In genomic region chr6:73461537-73462350, GRCh38 we compare ENCODE assay signal across 8 cellular contexts. TPM values are rescaled to one million over a fixed set of nuclear protein-coding genes. Genes with fewer than 3 reads are reported as not detected.
DNase-seq lines count a peak whose midpoint lies in the region; ATAC-seq and TF ChIP-seq lines count a peak whose summit lies in the region.

A gene with protein sequence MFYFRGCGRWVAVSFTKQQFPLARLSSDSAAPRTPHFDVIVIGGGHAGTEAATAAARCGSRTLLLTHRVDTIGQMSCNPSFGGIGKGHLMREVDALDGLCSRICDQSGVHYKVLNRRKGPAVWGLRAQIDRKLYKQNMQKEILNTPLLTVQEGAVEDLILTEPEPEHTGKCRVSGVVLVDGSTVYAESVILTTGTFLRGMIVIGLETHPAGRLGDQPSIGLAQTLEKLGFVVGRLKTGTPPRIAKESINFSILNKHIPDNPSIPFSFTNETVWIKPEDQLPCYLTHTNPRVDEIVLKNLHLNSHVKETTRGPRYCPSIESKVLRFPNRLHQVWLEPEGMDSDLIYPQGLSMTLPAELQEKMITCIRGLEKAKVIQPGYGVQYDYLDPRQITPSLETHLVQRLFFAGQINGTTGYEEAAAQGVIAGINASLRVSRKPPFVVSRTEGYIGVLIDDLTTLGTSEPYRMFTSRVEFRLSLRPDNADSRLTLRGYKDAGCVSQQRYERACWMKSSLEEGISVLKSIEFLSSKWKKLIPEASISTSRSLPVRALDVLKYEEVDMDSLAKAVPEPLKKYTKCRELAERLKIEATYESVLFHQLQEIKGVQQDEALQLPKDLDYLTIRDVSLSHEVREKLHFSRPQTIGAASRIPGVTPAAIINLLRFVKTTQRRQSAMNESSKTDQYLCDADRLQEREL (plus strand): TSS chr6:73461737. CDS start chr6:73461855, 118 bp downstream.

- H3K4me1 ChIP-seq in right atrium auricular region (peaks cover 0 to 9% of the 10 kb centered on the region in 2 donors), vagina (peaks cover 22% of the 10 kb centered on the region)

- TF ChIP-seq POLR2A in vagina (IDR thresholded peaks at IDR 0.05), result peak in 1 of 2 donors; percentile 47

- ATAC-seq in GM18498 (IDR thresholded peaks at IDR 0.05; ENCODE audit: unreplicated experiment) (peak; percentile 97), HG02885 (IDR thresholded peaks at IDR 0.05; ENCODE audit: poor library complexity, unreplicated experiment) (peak; percentile 97)

- DNase-seq in NCI-H1694 treated with DMSO at 0.1 percent for 48 hours (lab: John Stamatoyannopoulos, UW) (peak; percentile 70), anterior cingulate cortex (lab: John Stamatoyannopoulos, UW) (peak; percentile 28 to 92 (median 80)), right atrium auricular region (ENCODE audit: low spot score) (peak; percentile 97), putamen (ENCODE audit: low spot score) (peak; percentile 91), vagina (ENCODE audit: extremely low spot score in 2 of 2) (peak in 1 of 2 donors; percentile 93)

- H3K27me3 ChIP-seq in right atrium auricular region (no peaks in the 10 kb centered on the region), vagina (no peaks in the 10 kb centered on the region)

- H3K9me3 ChIP-seq in right atrium auricular region, result no peaks in the 10 kb centered on the region
- no peaks in the 10 kb centered on the region for H3K9me3 ChIP-seq in vagina

- H3K36me3 ChIP-seq in right atrium auricular region (peaks cover 7% of the 10 kb centered on the region), vagina (peaks cover 0 to 11% of the 10 kb centered on the region in 2 donors)

- TF ChIP-seq CTCF in right atrium auricular region (IDR thresholded peaks at IDR 0.05), result no peak
- no peak for TF ChIP-seq CTCF in vagina (IDR thresholded peaks at IDR 0.05)

- H3K27ac ChIP-seq in right atrium auricular region, result peak within 1 kb of the TSS; percentile 94 to 97
- H3K27ac ChIP-seq in vagina, result peak within 1 kb of the TSS; percentile 87

- H3K4me3 ChIP-seq in right atrium auricular region (peak within 1 kb of the TSS; percentile 82 to 85), vagina (peak within 1 kb of the TSS; percentile 78 to 95)

- intact Hi-C loops in T-helper 2 cell treated with Interferon-gamma antibody and Interleukin-4, amounts not matched to agents 100 ng/mL and 5 ng/mL, for 36 hours (cut with micrococcal nuclease), result loop anchor here (1.0 to 2.0 kb wide), 5 partner anchors 9 to 192 kb away; partner anchors contain the start of genes CGAS, EEF1A1 and SLC17A5
- intact Hi-C loops in vagina (cut with DNase I), result no loop called here

RNA-seq across cellular contexts. Expression of the gene that starts here (rescaled TPM):
- total RNA-seq in T-helper 2 cell treated with Interferon-gamma antibody and Interleukin-4, amounts not matched to agents 100 ng/mL and 5 ng/mL, for 36 hours, result 48.0 and 56.4 TPM in 2 replicates
- total RNA-seq in right atrium auricular region (10 to 100 TPM; 16.1 to 22.6 TPM), vagina (26.0 TPM)
